21 cellular contexts compared by ENCODE assay signal in genomic region chr5:173915310-173916005, GRCh38. TPM values are rescaled to one million over a fixed set of nuclear protein-coding genes. Genes with fewer than 3 reads are reported as not detected.
DNase-seq lines count a peak whose midpoint lies in the region; TF ChIP-seq lines count a peak whose summit lies in the region.
"Had no signal": no experiment of that assay in that cellular context is flagged by ENCODE, and none has a peak within 500 bp of the region (broad histone marks: within the 10 kb centered on the region; RNA-seq: fewer than 3 reads in every experiment).

No MANE protein-coding gene starts in this region.

- no peaks in the 10 kb centered on the region for H3K9me3 ChIP-seq in right atrium auricular region
- H3K9me3 ChIP-seq: left lung, upper lobe of right lung had no signal

- H3K27me3 ChIP-seq in right atrium auricular region: no peaks in the 10 kb centered on the region
- H3K27me3 ChIP-seq: left lung, upper lobe of right lung had no signal

- DNase-seq in NCI-H82 (lab: John Stamatoyannopoulos, UW) (peak; percentile 50), NCI-H82 treated with DMSO at 0.1 percent for 48 hours (lab: John Stamatoyannopoulos, UW; ENCODE audit: unreplicated experiment) (no peak), right atrium auricular region (ENCODE audit: low spot score) (no peak), NCI-H2029 treated with DMSO at 0.1 percent for 48 hours (lab: John Stamatoyannopoulos, UW) (no peak), T-helper 1 cell (no peak)
- no peak for DNase-seq in activated CD8-positive, alpha-beta memory T cell treated with anti-CD3 and anti-CD28 coated beads, Interleukin-2, amount 50 U/mL, for 4 hours
- DNase-seq: activated CD4-positive, alpha-beta T cell treated with anti-CD3 and anti-CD28 coated beads for 1 hour; activated naive CD4-positive, alpha-beta T cell treated with anti-CD3 and anti-CD28 coated beads, Interleukin-2, amount 50 U/mL, for 16 hours; cerebellar nuclear complex; GDM1; left lung; naive thymus-derived CD4-positive, alpha-beta T cell; NCI-H1092 treated with DMSO at 0.1 percent for 48 hours; NCI-H446; stimulated activated CD4-positive, alpha-beta T cell treated with anti-CD3 and anti-CD28 coated beads, Interleukin-1b, Interleukin-23, amount 100 ng/mL, for 48 hours; stimulated activated CD8-positive, alpha-beta memory T cell treated with anti-CD3 and anti-CD28 coated beads, Interleukin-4, amount 100 ng/mL, for 48 hours; T-helper 2 cell; upper lobe of right lung had no signal

- TF ChIP-seq CTCF in right atrium auricular region (IDR thresholded peaks at IDR 0.05): no peak

- peaks cover 17% of the 10 kb centered on the region for H3K36me3 ChIP-seq in right atrium auricular region

- H3K27ac ChIP-seq in angular gyrus (ENCODE audit: low read depth, low read length) (peak overlapping the region; percentile 73), right atrium auricular region (peak overlapping the region; percentile 81 to 86), temporal lobe (ENCODE audit: low read depth, low read length) (peak overlapping the region; percentile 38)
- H3K27ac ChIP-seq: 22Rv1, left lung, upper lobe of right lung had no signal

- H3K4me1 ChIP-seq in right atrium auricular region: peaks cover 0 to 82% of the 10 kb centered on the region in 2 donors

- H3K4me3 ChIP-seq in right atrium auricular region: peak overlapping the region in 1 of 2 donors; percentile 8
- H3K4me3 ChIP-seq: left lung, upper lobe of right lung had no signal

RNA-seq across cellular contexts. Expression of gene CPEB4, which starts 27.3 kb away (rescaled TPM):
- total RNA-seq in right atrium auricular region: 100 to 1,000 TPM in 1 of 2 donors, 10 to 100 TPM in 1; 79.5 to 127 TPM
- 78.7 TPM for total RNA-seq in temporal lobe
